In the genomic region with DNA sequence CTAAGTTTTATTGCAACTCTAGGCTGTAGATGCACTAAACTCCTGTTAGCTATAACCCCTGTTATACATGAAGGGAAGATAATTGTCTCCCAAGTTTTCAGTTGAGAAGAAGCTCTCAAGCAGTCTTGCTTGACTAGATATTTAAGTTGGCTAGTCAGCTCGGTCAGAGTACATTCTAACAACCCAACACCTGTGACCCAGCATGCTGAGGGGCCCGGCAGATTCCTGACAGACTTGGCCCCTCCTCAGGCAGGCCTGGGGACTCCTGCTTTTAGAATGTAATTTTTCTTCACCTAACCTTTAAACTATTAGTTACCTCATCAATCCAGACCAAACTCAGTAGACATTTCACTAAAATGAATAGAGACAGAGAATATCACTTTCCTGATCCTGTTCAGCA, we compare ENCODE assay signal across 23 cellular contexts.
"Had no signal": no experiment of that assay in that cellular context is flagged by ENCODE, and none has a peak within 500 bp of the region (broad histone marks: within the 10 kb centered on the region; RNA-seq: fewer than 3 reads in every experiment).

No MANE protein-coding gene starts in this region.

- H3K79me2 ChIP-seq: hepatocyte, parathyroid adenoma had no signal

- H3K27ac Mint-ChIP-seq: naive B cell; stimulated activated memory B cell treated with anti-CD40 and anti-IgM and Interleukin-4, amounts not matched to agents 10 μg/mL and 1 μg/mL and 100 μg/mL, for 72 hours; stimulated activated naive CD8-positive, alpha-beta T cell treated with anti-CD3 and anti-CD28 coated beads, Interleukin-15, Interleukin-2, amounts not matched to agents 100 ng/mL and 50 ng/mL, for 24 hours had no signal

- H2AFZ ChIP-seq: hepatocyte, parathyroid adenoma had no signal

- ATAC-seq: left cardiac atrium; left ventricle myocardium superior; psoas muscle; sciatic nerve; stimulated activated memory B cell treated with anti-CD40 and anti-IgM and Interleukin-4, amounts not matched to agents 10 μg/mL and 1 μg/mL and 100 μg/mL, for 72 hours; upper lobe of right lung had no signal

- H3K4me1 ChIP-seq: parathyroid adenoma, psoas muscle, upper lobe of right lung, vagina had no signal

- H3K36me3 ChIP-seq: spleen, tibial nerve, upper lobe of right lung, vagina had no signal

- H3K27me3 Mint-ChIP-seq: naive B cell; stimulated activated memory B cell treated with anti-CD40 and anti-IgM and Interleukin-4, amounts not matched to agents 10 μg/mL and 1 μg/mL and 100 μg/mL, for 72 hours had no signal

- H3K36me3 Mint-ChIP-seq: naive B cell; stimulated activated memory B cell treated with anti-CD40 and anti-IgM and Interleukin-4, amounts not matched to agents 10 μg/mL and 1 μg/mL and 100 μg/mL, for 72 hours had no signal

- H3K4me1 Mint-ChIP-seq: stimulated activated memory B cell treated with anti-CD40 and anti-IgM and Interleukin-4, amounts not matched to agents 10 μg/mL and 1 μg/mL and 100 μg/mL, for 72 hours had no signal

- DNase-seq: effector CD4-positive, alpha-beta T cell; foreskin melanocyte; head of caudate nucleus; kidney; left cardiac atrium; left ventricle myocardium superior; naive B cell; nephron progenitor cell; psoas muscle; retina; spleen; stimulated activated CD4-positive, alpha-beta T cell treated with anti-CD3 and anti-CD28 coated beads, Interleukin-15, amount 100 ng/mL, for 24 hours; stimulated activated CD4-positive, alpha-beta T cell treated with anti-CD3 and anti-CD28 coated beads, Interleukin-1b, Interleukin-23, amount 100 ng/mL, for 48 hours; stimulated activated CD4-positive, alpha-beta T cell treated with anti-CD3 and anti-CD28 coated beads, Interleukin-4, amount 100 ng/mL, for 24 hours; upper lobe of right lung had no signal

- H3K27me3 ChIP-seq: spleen, tibial nerve, upper lobe of right lung, vagina had no signal

- H3K4me3 Mint-ChIP-seq: naive B cell; nephron progenitor cell; stimulated activated memory B cell treated with anti-CD40 and anti-IgM and Interleukin-4, amounts not matched to agents 10 μg/mL and 1 μg/mL and 100 μg/mL, for 72 hours; stimulated activated naive CD8-positive, alpha-beta T cell treated with anti-CD3 and anti-CD28 coated beads, Interleukin-15, Interleukin-2, amounts not matched to agents 100 ng/mL and 50 ng/mL, for 24 hours had no signal

- H3K9me3 Mint-ChIP-seq: naive B cell, nephron progenitor cell had no signal

- H3K9me3 ChIP-seq: psoas muscle, spleen, tibial nerve, upper lobe of right lung, vagina had no signal

- H3K9ac ChIP-seq: parathyroid adenoma had no signal

- H3K4me2 ChIP-seq: hepatocyte had no signal

- H3K4me3 ChIP-seq: hepatocyte, lung, psoas muscle, spleen, tibial nerve, upper lobe of right lung, vagina had no signal

- FAIRE-seq: kidney had no signal

- H3K27ac ChIP-seq: hepatocyte, parathyroid adenoma, psoas muscle, spleen, tibial nerve, upper lobe of right lung, vagina had no signal
